In the genomic region with DNA sequence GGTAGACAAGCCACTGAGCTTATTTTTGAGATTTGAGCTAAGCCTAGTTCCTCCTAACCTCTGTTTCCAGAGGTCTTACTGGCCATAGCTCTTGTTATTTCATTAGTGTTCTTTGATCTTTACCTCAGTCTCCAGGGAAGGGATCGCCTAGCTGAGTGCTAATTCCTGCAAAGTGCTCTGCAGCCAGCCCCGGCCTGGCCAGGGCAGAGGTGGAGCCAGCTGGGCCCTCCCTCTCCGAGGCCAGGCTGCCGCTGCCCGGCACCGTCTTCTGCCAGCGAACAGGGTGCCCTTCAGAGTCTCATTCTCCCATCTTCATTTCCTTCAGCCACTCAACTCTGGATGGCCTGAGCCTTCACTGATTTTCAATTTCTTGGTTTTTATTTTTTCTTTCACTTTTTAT, we compare ENCODE assay signal across 15 cellular contexts. TPM values are rescaled to one million over a fixed set of nuclear protein-coding genes. Genes with fewer than 3 reads are reported as not detected.
DNase-seq lines count a peak whose midpoint lies in the region; ATAC-seq and TF ChIP-seq lines count a peak whose summit lies in the region.
"Had no signal": no experiment of that assay in that cellular context is flagged by ENCODE, and none has a peak within 500 bp of the region (broad histone marks: within the 10 kb centered on the region; RNA-seq: fewer than 3 reads in every experiment).

No MANE protein-coding gene starts in this region.

- H3K9me3 Mint-ChIP-seq in activated naive CD8-positive, alpha-beta T cell treated with anti-CD3 and anti-CD28 coated beads, Interleukin-2, amount 10 ng/mL, durations not matched to agents 7 days and 5 days: no peaks in the 10 kb centered on the region
- H3K9me3 Mint-ChIP-seq in activated naive CD8-positive, alpha-beta T cell treated with anti-CD3 and anti-CD28 coated beads for 36 hours: no peaks in the 10 kb centered on the region
- no peaks in the 10 kb centered on the region for H3K9me3 Mint-ChIP-seq in neural progenitor cell

- no peak for DNase-seq in activated naive CD8-positive, alpha-beta T cell treated with anti-CD3 and anti-CD28 coated beads, Interleukin-2, amount 10 ng/mL, durations not matched to agents 7 days and 5 days
- no peak for DNase-seq in activated naive CD8-positive, alpha-beta T cell treated with anti-CD3 and anti-CD28 coated beads for 36 hours
- DNase-seq in left cardiac atrium: peak; percentile 25
- DNase-seq in neural progenitor cell (ENCODE audit: low spot score): peak; percentile 30
- DNase-seq in vagina (ENCODE audit: extremely low spot score in 2 of 2): no peak
- no peak for DNase-seq in NCI-H526 treated with DMSO at 0.1 percent for 48 hours (lab: John Stamatoyannopoulos, UW)
- DNase-seq in NCI-H1694 treated with DMSO at 0.1 percent for 48 hours (lab: John Stamatoyannopoulos, UW): no peak
- DNase-seq in NAMALWA (ENCODE audit: low spot score): no peak
- DNase-seq: activated T-cell treated with anti-CD3 and anti-CD28 coated beads, Interleukin-2, amount 50 U/mL, for 48 hours; NCI-H1417 treated with DMSO at 0.1 percent for 48 hours; NCI-H526; SJCRH30; stimulated activated CD4-positive, alpha-beta T cell treated with anti-CD3 and anti-CD28 coated beads, Interleukin-4, amount 100 ng/mL, for 24 hours; WERI-Rb-1 had no signal

- H3K9me3 ChIP-seq in neural progenitor cell (ENCODE audit: low read depth) (no peaks in the 10 kb centered on the region), vagina (no peaks in the 10 kb centered on the region)
- H3K9me3 ChIP-seq: SJCRH30 had no signal

- no peak overlapping the region for H2AFZ ChIP-seq in neural progenitor cell (replicated peaks)

- H3K27me3 ChIP-seq in neural progenitor cell (no peaks in the 10 kb centered on the region), vagina (no peaks in the 10 kb centered on the region)
- H3K27me3 ChIP-seq: SJCRH30 had no signal

- H3K4me1 ChIP-seq in neural progenitor cell (peaks cover 28% of the 10 kb centered on the region), vagina (no peaks in the 10 kb centered on the region)
- H3K4me1 ChIP-seq: SJCRH30 had no signal

- ATAC-seq in activated naive CD8-positive, alpha-beta T cell treated with anti-CD3 and anti-CD28 coated beads, Interleukin-2, amount 10 ng/mL, durations not matched to agents 7 days and 5 days (ENCODE audit: low read depth): no peak
- peak; percentile 70 to 76 for ATAC-seq in left cardiac atrium
- ATAC-seq: esophagus mucosa had no signal

- peak overlapping the region; percentile 21 for H3K27ac Mint-ChIP-seq in activated naive CD8-positive, alpha-beta T cell treated with anti-CD3 and anti-CD28 coated beads, Interleukin-2, amount 10 ng/mL, durations not matched to agents 7 days and 5 days
- H3K27ac Mint-ChIP-seq in activated naive CD8-positive, alpha-beta T cell treated with anti-CD3 and anti-CD28 coated beads for 36 hours: no peak overlapping the region
- H3K27ac Mint-ChIP-seq in neural progenitor cell: peak overlapping the region; percentile 74

- H3K27ac ChIP-seq in neural progenitor cell: peak overlapping the region; percentile 93
- peak overlapping the region; percentile 46 for H3K27ac ChIP-seq in vagina
- H3K27ac ChIP-seq: SJCRH30, WERI-Rb-1 had no signal

- no peaks in the 10 kb centered on the region for H3K79me2 ChIP-seq in neural progenitor cell (ENCODE audit: low read depth)

- TF ChIP-seq CTCF in neural progenitor cell (IDR thresholded peaks at IDR 0.05) (no peak), vagina (IDR thresholded peaks at IDR 0.05) (no peak)

- H3K9ac ChIP-seq in neural progenitor cell: no peak overlapping the region

- no peak for TF ChIP-seq POLR2A in vagina (IDR thresholded peaks at IDR 0.05)

- H3K36me3 ChIP-seq in neural progenitor cell: no peaks in the 10 kb centered on the region
- peaks cover 7 to 71% of the 10 kb centered on the region in 2 donors for H3K36me3 ChIP-seq in vagina

- H3F3A ChIP-seq in neural progenitor cell (ENCODE audit: low read depth): peaks cover 33% of the 10 kb centered on the region

- peak overlapping the region; percentile 64 for H3K4me2 ChIP-seq in neural progenitor cell

- H3K27me3 Mint-ChIP-seq in activated naive CD8-positive, alpha-beta T cell treated with anti-CD3 and anti-CD28 coated beads, Interleukin-2, amount 10 ng/mL, durations not matched to agents 7 days and 5 days: no peaks in the 10 kb centered on the region
- no peaks in the 10 kb centered on the region for H3K27me3 Mint-ChIP-seq in activated naive CD8-positive, alpha-beta T cell treated with anti-CD3 and anti-CD28 coated beads for 36 hours
- no peaks in the 10 kb centered on the region for H3K27me3 Mint-ChIP-seq in neural progenitor cell (ENCODE audit: insufficient read depth, low read depth)

- H3K4me3 ChIP-seq in neural progenitor cell (peak overlapping the region; percentile 5), vagina (no peak overlapping the region)
- H3K4me3 ChIP-seq: SJCRH30 had no signal

- intact Hi-C loops in left cardiac atrium (cut with DNase I) (no loop called here), vagina (cut with DNase I) (no loop called here)

- H3K4me3 Mint-ChIP-seq in activated naive CD8-positive, alpha-beta T cell treated with anti-CD3 and anti-CD28 coated beads, Interleukin-2, amount 10 ng/mL, durations not matched to agents 7 days and 5 days: no peak overlapping the region
- H3K4me3 Mint-ChIP-seq in activated naive CD8-positive, alpha-beta T cell treated with anti-CD3 and anti-CD28 coated beads for 36 hours: no peak overlapping the region
- no peak overlapping the region for H3K4me3 Mint-ChIP-seq in neural progenitor cell

- POLR2A ChIA-PET in activated naive CD8-positive, alpha-beta T cell treated with anti-CD3 and anti-CD28 coated beads, Interleukin-2, amount 10 ng/mL, durations not matched to agents 7 days and 5 days (lab: Charles Lee): no interaction called here

- no peaks in the 10 kb centered on the region for H3K4me1 Mint-ChIP-seq in activated naive CD8-positive, alpha-beta T cell treated with anti-CD3 and anti-CD28 coated beads, Interleukin-2, amount 10 ng/mL, durations not matched to agents 7 days and 5 days
- no peaks in the 10 kb centered on the region for H3K4me1 Mint-ChIP-seq in activated naive CD8-positive, alpha-beta T cell treated with anti-CD3 and anti-CD28 coated beads for 36 hours
- peaks cover 27% of the 10 kb centered on the region for H3K4me1 Mint-ChIP-seq in neural progenitor cell

- H3K36me3 Mint-ChIP-seq in activated naive CD8-positive, alpha-beta T cell treated with anti-CD3 and anti-CD28 coated beads, Interleukin-2, amount 10 ng/mL, durations not matched to agents 7 days and 5 days: peaks cover 10% of the 10 kb centered on the region
- H3K36me3 Mint-ChIP-seq in activated naive CD8-positive, alpha-beta T cell treated with anti-CD3 and anti-CD28 coated beads for 36 hours: peaks cover under 1% of the 10 kb centered on the region
- H3K36me3 Mint-ChIP-seq in neural progenitor cell: peaks cover 36% of the 10 kb centered on the region

- H4K20me1 ChIP-seq in neural progenitor cell (ENCODE audit: low read depth): peaks cover 5% of the 10 kb centered on the region

RNA-seq across cellular contexts. Expression of a gene that starts 19.7 kb away (rescaled TPM):
- 10 to 100 TPM; 23.9 to 25.8 TPM for total RNA-seq in activated naive CD8-positive, alpha-beta T cell treated with anti-CD3 and anti-CD28 coated beads, Interleukin-2, amount 10 ng/mL, durations not matched to agents 7 days and 5 days
- total RNA-seq in activated naive CD8-positive, alpha-beta T cell treated with anti-CD3 and anti-CD28 coated beads for 36 hours: 10 to 100 TPM; 15.4 to 16.1 TPM
- 10 to 100 TPM in 1 of 2 donors, 1 to 10 TPM in 1; 9.8 to 19.9 TPM for total RNA-seq in left cardiac atrium
- total RNA-seq in neural progenitor cell (ENCODE audit: low replicate concordance): 32.0 and 35.3 TPM in 2 replicates
- 16.9 TPM for total RNA-seq in vagina

Comparison
In these comparisons a context has a peak if more than half of its experiments do, and no peak if none do; other contexts are left out.
1. DNase-seq: peak in left cardiac atrium (single experiment) and neural progenitor cell (single experiment); none in activated naive CD8-positive, alpha-beta T cell treated with anti-CD3 and anti-CD28 coated beads, Interleukin-2, amount 10 ng/mL, durations not matched to agents 7 days and 5 days (single experiment), activated naive CD8-positive, alpha-beta T cell treated with anti-CD3 and anti-CD28 coated beads for 36 hours (single experiment), vagina (0 of 2), NCI-H526 treated with DMSO at 0.1 percent for 48 hours (single experiment), NCI-H1694 treated with DMSO at 0.1 percent for 48 hours (single experiment) and NAMALWA (single experiment).